Comparison of ENCODE assay signal across 14 cellular contexts in the genomic region with DNA sequence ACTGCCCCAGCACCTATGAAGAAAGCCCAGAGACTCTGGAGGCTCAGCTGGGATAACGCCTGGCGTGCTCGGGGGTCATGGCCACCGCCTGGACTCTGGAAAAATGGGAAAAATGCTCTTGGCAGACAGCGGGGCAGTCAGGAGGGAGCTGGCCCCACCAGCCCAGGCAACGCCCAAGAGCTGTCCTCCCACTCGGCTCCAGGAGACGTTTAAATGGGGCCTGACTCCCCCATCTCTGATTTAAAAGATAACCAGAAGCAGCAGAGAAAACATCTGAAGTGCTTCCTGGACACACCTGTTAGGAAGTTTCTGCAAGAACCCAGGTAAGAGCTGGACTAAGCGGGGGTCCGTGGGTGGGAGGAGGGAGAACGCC.
DNase-seq lines count a peak whose midpoint lies in the region; ATAC-seq and TF ChIP-seq lines count a peak whose summit lies in the region.
"Had no signal": no experiment of that assay in that cellular context is flagged by ENCODE, and none has a peak within 500 bp of the region (broad histone marks: within the 10 kb centered on the region; RNA-seq: fewer than 3 reads in every experiment).

No MANE protein-coding gene starts in this region.

- in situ Hi-C loops in gastrocnemius medialis (cut with MboI; ENCODE audit: low sequenced_read_pairs in 4 of 4) = no loop called here

- H3K4me3 ChIP-seq in left lung (no peak overlapping the region), gastrocnemius medialis (peak overlapping the region in 3 of 4 donors; percentile 38 to 46 (median 46))
- H3K4me3 ChIP-seq: adrenal gland had no signal

- H3K36me3 ChIP-seq in left lung (no peaks in the 10 kb centered on the region), gastrocnemius medialis (no peaks in the 10 kb centered on the region)
- H3K36me3 ChIP-seq: adrenal gland had no signal

- peak; percentile 14 for ATAC-seq in left lung
- no peak for ATAC-seq in gastrocnemius medialis
- no peak for ATAC-seq in HG03520 (IDR thresholded peaks at IDR 0.05; ENCODE audit: unreplicated experiment)
- ATAC-seq in activated naive CD4-positive, alpha-beta T cell treated with anti-CD3 and anti-CD28 coated beads, Interleukin-2, amount 50 U/mL, for 72 hours = no peak
- no peak for ATAC-seq in GM18505 (IDR thresholded peaks at IDR 0.05; ENCODE audit: unreplicated experiment)

- H3K27me3 ChIP-seq in left lung (peaks cover 0 to 60% of the 10 kb centered on the region in 2 donors), gastrocnemius medialis (peaks cover 0 to 24% (median 9%) of the 10 kb centered on the region in 3 donors)

- H3K27ac ChIP-seq in VCaP = peak overlapping the region; percentile 53
- H3K27ac ChIP-seq in left lung = no peak overlapping the region
- no peak overlapping the region for H3K27ac ChIP-seq in gastrocnemius medialis
- H3K27ac ChIP-seq: adrenal gland had no signal

- intact Hi-C loops in Calu3 (cut with micrococcal nuclease; ENCODE audit: unreplicated experiment) (no loop called here), left lung (cut with DNase I) (no loop called here), gastrocnemius medialis (cut with DNase I; ENCODE audit: low total_unique reads) (no loop called here)

- TF ChIP-seq POLR2A in gastrocnemius medialis (IDR thresholded peaks at IDR 0.05) = no peak
- no peak for TF ChIP-seq POLR2A in GM18505 (IDR thresholded peaks at IDR 0.05; ENCODE audit: borderline replicate concordance, extremely low read depth, insufficient read depth, insufficient read length)

- H3K9me3 Mint-ChIP-seq in Calu3 (ENCODE audit: low read depth, unreplicated experiment) = no peaks in the 10 kb centered on the region
- no peaks in the 10 kb centered on the region for H3K9me3 Mint-ChIP-seq in activated naive CD4-positive, alpha-beta T cell treated with anti-CD3 and anti-CD28 coated beads, Interleukin-2, amount 50 U/mL, for 72 hours
- H3K9me3 Mint-ChIP-seq: CD4-positive, CD25-positive, alpha-beta regulatory T cell; immature natural killer cell; stimulated activated naive CD8-positive, alpha-beta T cell treated with anti-CD3 and anti-CD28 coated beads, Interleukin-15, Interleukin-2, amounts not matched to agents 100 ng/mL and 50 ng/mL, for 24 hours had no signal

- peaks cover 22% of the 10 kb centered on the region for H3K36me3 Mint-ChIP-seq in Calu3 (ENCODE audit: insufficient read depth, unreplicated experiment)
- no peaks in the 10 kb centered on the region for H3K36me3 Mint-ChIP-seq in activated naive CD4-positive, alpha-beta T cell treated with anti-CD3 and anti-CD28 coated beads, Interleukin-2, amount 50 U/mL, for 72 hours
- H3K36me3 Mint-ChIP-seq: CD4-positive, CD25-positive, alpha-beta regulatory T cell had no signal

- DNase-seq in Calu3 = no peak
- peak; percentile 17 to 49 for DNase-seq in left lung
- DNase-seq in gastrocnemius medialis = no peak
- no peak for DNase-seq in NCI-H748 (lab: John Stamatoyannopoulos, UW; ENCODE audit: unreplicated experiment)
- DNase-seq in activated naive CD4-positive, alpha-beta T cell treated with anti-CD3 and anti-CD28 coated beads, Interleukin-2, amount 50 U/mL, for 72 hours (ENCODE audit: low spot score in 2 of 2) = no peak
- DNase-seq: activated CD4-positive, CD25-positive, alpha-beta regulatory T cell; adrenal gland; CD4-positive, CD25-positive, alpha-beta regulatory T cell; GDM1; immature natural killer cell had no signal

- CTCF ChIA-PET in Calu3 (lab: Charles Lee) = interaction anchor here (1.2 kb wide), 1 partner anchor 8 kb away, joined by 4 read pairs; no protein-coding TSS in a partner anchor

- H3K9me3 ChIP-seq in left lung (no peaks in the 10 kb centered on the region), gastrocnemius medialis (no peaks in the 10 kb centered on the region)
- H3K9me3 ChIP-seq: adrenal gland had no signal

- H3K4me1 ChIP-seq in left lung = no peaks in the 10 kb centered on the region
- H3K4me1 ChIP-seq in gastrocnemius medialis = peaks cover 4 to 8% of the 10 kb centered on the region in 2 donors
- H3K4me1 ChIP-seq: adrenal gland had no signal

- no peaks in the 10 kb centered on the region for H3K27me3 Mint-ChIP-seq in Calu3 (ENCODE audit: unreplicated experiment)

- TSS peak; percentile 77 for BruUV-seq in Calu3 (replicated peaks; lab: Mats Ljungman, UMichigan)

- H3K4me3 Mint-ChIP-seq in Calu3 (ENCODE audit: low read depth, unreplicated experiment) = peak overlapping the region; percentile 91
- H3K4me3 Mint-ChIP-seq: CD4-positive, CD25-positive, alpha-beta regulatory T cell; immature natural killer cell; stimulated activated naive CD8-positive, alpha-beta T cell treated with anti-CD3 and anti-CD28 coated beads, Interleukin-15, Interleukin-2, amounts not matched to agents 100 ng/mL and 50 ng/mL, for 24 hours had no signal

- H3K27ac Mint-ChIP-seq in Calu3 (ENCODE audit: unreplicated experiment) = peak overlapping the region; percentile 97
- no peak overlapping the region for H3K27ac Mint-ChIP-seq in activated naive CD4-positive, alpha-beta T cell treated with anti-CD3 and anti-CD28 coated beads, Interleukin-2, amount 50 U/mL, for 72 hours
- H3K27ac Mint-ChIP-seq: immature natural killer cell; stimulated activated naive CD8-positive, alpha-beta T cell treated with anti-CD3 and anti-CD28 coated beads, Interleukin-15, Interleukin-2, amounts not matched to agents 100 ng/mL and 50 ng/mL, for 24 hours had no signal

- TF ChIP-seq CTCF in Calu3 (IDR thresholded peaks at IDR 0.05; ENCODE audit: unreplicated experiment) (no peak), VCaP (conservative IDR thresholded peaks at IDR 0.05) (no peak), left lung (IDR thresholded peaks at IDR 0.05) (no peak), gastrocnemius medialis (IDR thresholded peaks at IDR 0.05 in 4 of 5, conservative IDR thresholded peaks at IDR 0.05 in 1 of 5) (no peak)

- H3K4me1 Mint-ChIP-seq in Calu3 (ENCODE audit: low read depth, unreplicated experiment) = peaks cover 54% of the 10 kb centered on the region
- H3K4me1 Mint-ChIP-seq: CD4-positive, CD25-positive, alpha-beta regulatory T cell; immature natural killer cell had no signal

Comparison
In these comparisons a context has a peak if more than half of its experiments do, and no peak if none do; other contexts are left out.
1. DNase-seq: peak in left lung (2 of 2); none in Calu3 (single experiment), gastrocnemius medialis (0 of 2), NCI-H748 (single experiment) and activated naive CD4-positive, alpha-beta T cell treated with anti-CD3 and anti-CD28 coated beads, Interleukin-2, amount 50 U/mL, for 72 hours (0 of 2).
2. H3K4me3 ChIP-seq: peak in gastrocnemius medialis (3 of 4); none in left lung (0 of 2).